ENCODE assay signal across 8 cellular contexts in genomic region chr16:18789515-18789849, GRCh38. TPM values are rescaled to one million over a fixed set of nuclear protein-coding genes. Genes with fewer than 3 reads are reported as not detected.
DNase-seq lines count a peak whose midpoint lies in the region; ATAC-seq, FAIRE-seq and TF ChIP-seq lines count a peak whose summit lies in the region.

No MANE protein-coding gene starts in this region.

- H4K20me1 ChIP-seq in SK-N-SH (ENCODE audit: insufficient read depth) (peaks cover 58% of the 10 kb centered on the region), HepG2 (ENCODE audit: insufficient read depth, low read length) (peaks cover 53% of the 10 kb centered on the region)

- peak overlapping the region; percentile 96 for H3K9ac ChIP-seq in SK-N-SH
- peak overlapping the region; percentile 98 for H3K9ac ChIP-seq in HepG2 (ENCODE audit: insufficient read depth, low read depth, low read length)

- H3K4me3 ChIP-seq in SK-N-SH (ENCODE audit: low read depth in 2 of 2, low read length in 1 of 2): peak overlapping the region; percentile 81 to 91
- peak overlapping the region; percentile 74 to 98 (median 96) for H3K4me3 ChIP-seq in HepG2 (replicated peaks in 1 of 3; ENCODE audit: insufficient read depth in 1 of 3, low read depth in 2 of 3, low read length in 3 of 3)

- intact Hi-C loops in HepG2 (cut with micrococcal nuclease; ENCODE audit: unreplicated experiment): no loop called here

- H3K9me2 ChIP-seq in SK-N-SH: no peaks in the 10 kb centered on the region

- H3K36me3 ChIP-seq in SK-N-SH (replicated peaks in 1 of 2; ENCODE audit: control insufficient read depth in 1 of 2, insufficient read depth in 2 of 2, low read length in 1 of 2) (peaks cover 60 to 77% of the 10 kb centered on the region in 2 experiments), HepG2 (replicated peaks in 1 of 2; ENCODE audit: control insufficient read depth in 1 of 2, insufficient read depth in 2 of 2, low read length in 2 of 2) (peaks cover 38 to 74% of the 10 kb centered on the region in 2 experiments)

- H2AFZ ChIP-seq in SK-N-SH (ENCODE audit: low read depth) (no peak overlapping the region), HepG2 (ENCODE audit: low read length) (no peak overlapping the region)

- TF ChIP-seq RAD21 in SK-N-SH (IDR thresholded peaks at IDR 0.05; ENCODE audit: low read length): no peak
- no peak for TF ChIP-seq RAD21 in HepG2 (CRISPR knock-in tag; IDR thresholded peaks at IDR 0.05)

- H3K27me3 ChIP-seq in SK-N-SH (ENCODE audit: insufficient read depth) (no peaks in the 10 kb centered on the region), HepG2 (ENCODE audit: control insufficient read depth in 1 of 2, insufficient read depth in 2 of 2, low read length in 2 of 2) (peaks cover 0 to 7% of the 10 kb centered on the region in 2 experiments; a peak in 1 of 5 replicates)

- FAIRE-seq in HepG2 (lab: Jason Lieb, UNC): no peak

- H3F3A ChIP-seq in SK-N-SH (replicated peaks; ENCODE audit: insufficient read depth): peaks cover 46% of the 10 kb centered on the region

- in situ Hi-C loops in HepG2 (cut with HindIII; ENCODE audit: extremely low pct_ligation_motif_present, low pct_unique_long_range_greater_than_20kb): no loop called here

- H3K4me2 ChIP-seq in SK-N-SH (peak overlapping the region; percentile 94), HepG2 (ENCODE audit: low read depth, low read length) (peak overlapping the region; percentile 97)

- TF ChIP-seq CTCF in SK-N-SH (IDR thresholded peaks at IDR 0.05) (no peak), HepG2 (CRISPR knock-in tag; IDR thresholded peaks at IDR 0.05) (no peak)

- POLR2A ChIA-PET in SK-N-SH (lab: Yijun Ruan, JAX): interaction anchor here (0.9 to 3.2 kb wide), 3 partner anchors 12 to 29 kb away, joined by 3 to 56 read pairs (median 3); partner anchors contain the start of gene ARL6IP1
- POLR2A ChIA-PET in HepG2 (lab: Yijun Ruan, JAX): interaction anchor here (0.8 to 8.7 kb wide), 16 partner anchors 13 to 1616 kb away, joined by 3 to 545 read pairs (median 5); partner anchors contain the start of genes ARL6IP1, CCP110, COQ7 and SMG1

- H3K9me3 ChIP-seq in SK-N-SH (no peaks in the 10 kb centered on the region), HepG2 (ENCODE audit: low read length) (no peaks in the 10 kb centered on the region)

- CTCF ChIA-PET in SK-N-SH (lab: Yijun Ruan, JAX): interaction anchor here (0.6 to 2.9 kb wide), 5 partner anchors 11 to 297 kb away, joined by 3 to 18 read pairs (median 3); partner anchors contain the start of gene ARL6IP1
- CTCF ChIA-PET in HepG2 (lab: Yijun Ruan, JAX; ENCODE audit: low intra/inter-chr PET ratio, low total read pairs): no interaction called here

- H3K4me1 ChIP-seq in SK-N-SH (ENCODE audit: control insufficient read depth in 1 of 2, insufficient read depth in 2 of 2, low read depth in 1 of 2, low read length in 1 of 2) (peaks cover 17 to 20% of the 10 kb centered on the region in 2 experiments), HepG2 (ENCODE audit: insufficient read depth, low read length) (peaks cover 68% of the 10 kb centered on the region)

- peaks cover 80% of the 10 kb centered on the region for H3K79me2 ChIP-seq in SK-N-SH (ENCODE audit: insufficient read depth)
- H3K79me2 ChIP-seq in HepG2 (ENCODE audit: insufficient read depth, low read length): peaks cover 57% of the 10 kb centered on the region

- ATAC-seq in SK-N-SH treated with all-trans-retinoic acid at 6 μM for 48 hours: no peak
- ATAC-seq in HepG2: no peak
- ATAC-seq in GM19351 (IDR thresholded peaks at IDR 0.05; ENCODE audit: unreplicated experiment): no peak

- no peak for TF ChIP-seq POLR2A in HepG2 (IDR thresholded peaks at IDR 0.05; ENCODE audit: insufficient read depth in 1 of 2, low read depth in 2 of 2, low read length in 2 of 2)

- H3K27ac ChIP-seq in SK-N-SH (ENCODE audit: low read depth in 2 of 2, low read length in 1 of 2): peak overlapping the region; percentile 65 to 86
- H3K27ac ChIP-seq in angular gyrus (ENCODE audit: low read depth, low read length): peak overlapping the region; percentile 20
- H3K27ac ChIP-seq in HepG2 (ENCODE audit: extremely low read length, insufficient read depth, low read length): peak overlapping the region; percentile 78
- peak overlapping the region; percentile 59 for H3K27ac ChIP-seq in temporal lobe (ENCODE audit: low read depth, low read length)

- TF ChIP-seq EP300 in SK-N-SH (IDR thresholded peaks at IDR 0.05; ENCODE audit: borderline replicate concordance in 1 of 2, low read depth in 1 of 2, low read length in 1 of 2) (no peak), HepG2 (IDR thresholded peaks at IDR 0.05; ENCODE audit: low read depth in 2 of 2, low read length in 2 of 2) (no peak), HepG2 (CRISPR knock-in tag; IDR thresholded peaks at IDR 0.05; ENCODE audit: borderline replicate concordance) (no peak)

- 0% methylated on average over 5 of the region's 5 CpGs for WGBS in SK-N-SH (ENCODE audit: low lambda C conversion rate)
- 3% methylated on average over 5 of the region's 5 CpGs for WGBS in HepG2 (ENCODE audit: low lambda C conversion rate)

- BruUV-seq in HepG2 (replicated peaks; lab: Mats Ljungman, UMichigan): TSS peak; percentile 56

- DNase-seq in SK-N-SH (no peak), HepG2 (ENCODE audit: low spot score) (no peak), GM19238 (ENCODE audit: insufficient read length, low spot score) (no peak), HK-2 (ENCODE audit: unreplicated experiment) (no peak)

TF ChIP-seq in SK-N-SH, 30 proteins besides CTCF, POLR2A, EP300 and RAD21 (continues in another document):
- no peak for TF ChIP-seq ELF1 (IDR thresholded peaks at IDR 0.05)

TF ChIP-seq in SK-N-SH treated with all-trans-retinoic acid at 6 μM for 48 hours, 23 proteins besides CTCF, POLR2A, EP300 and RAD21:
- TF ChIP-seq ARNTL (CRISPR knock-in tag; IDR thresholded peaks at IDR 0.05; ENCODE audit: borderline replicate concordance, low read depth) (no peak), ZFP30 (CRISPR knock-in tag; IDR thresholded peaks at IDR 0.05) (no peak)

TF ChIP-seq in HepG2, 621 proteins besides CTCF, POLR2A, EP300 and RAD21 (continues in another document):
- TF ChIP-seq NFE2L1 (CRISPR knock-in tag; IDR thresholded peaks at IDR 0.05; ENCODE audit: borderline replicate concordance) (no peak), ZNF34 (CRISPR knock-in tag; IDR thresholded peaks at IDR 0.05; ENCODE audit: borderline replicate concordance) (no peak)

RNA-seq across cellular contexts. Expression of gene RPS15A, which starts 0.7 kb away (rescaled TPM):
- polyA plus RNA-seq in SK-N-SH (2012; rRNA removed) (6,745 and 7,967 TPM in 2 replicates), HepG2 (2011; rRNA removed) (8,070 and 9,457 TPM in 2 replicates)
- 8,928 and 9,571 TPM in 2 replicates for polyA plus RNA-seq in SK-N-SH (2012; cell fraction: cytosol; rRNA removed)
- 637 and 1,133 TPM in 2 replicates for polyA plus RNA-seq in SK-N-SH (2012; cell fraction: nucleus; rRNA removed)
- total RNA-seq in HepG2 (2016; rRNA removed; fragmentation: Illumina TruSeq; extraction: Trizol) (5,489 and 6,421 TPM in 2 replicates), temporal lobe (882 TPM)
- 8,046 and 9,031 TPM in 2 replicates for total RNA-seq in HepG2 (2016; cell fraction: cytosol; rRNA removed; fragmentation: Illumina TruSeq; extraction: Trizol; ENCODE audit: low read depth)
- total RNA-seq in HepG2 (2016; cell fraction: insoluble cytoplasmic fraction; rRNA removed; fragmentation: Illumina TruSeq; extraction: Trizol): 5,533 and 6,779 TPM in 2 replicates
- total RNA-seq in HepG2 (2016; cell fraction: membrane; rRNA removed; fragmentation: Illumina TruSeq; extraction: Trizol): 15,303 and 15,847 TPM in 2 replicates
- total RNA-seq in HepG2 (2016; cell fraction: nucleus; rRNA removed; fragmentation: Illumina TruSeq; extraction: Trizol): 1,768 and 1,992 TPM in 2 replicates
- 13,484 and 16,402 TPM in 2 replicates for polyA plus RNA-seq in HepG2 (2011; cell fraction: cytosol; rRNA removed)
- 2,439 and 3,146 TPM in 2 replicates for polyA plus RNA-seq in HepG2 (2011; cell fraction: nucleus; rRNA removed)
- polyA plus RNA-seq in HepG2 (2012): 7,540 and 10,455 TPM in 2 replicates
- polyA plus RNA-seq in HepG2 (2016; cell fraction: cytosol; fragmentation: Illumina TruSeq; extraction: Trizol; ENCODE audit: low read depth): 10,067 and 10,790 TPM in 2 replicates
- polyA plus RNA-seq in HepG2 (2016; cell fraction: insoluble cytoplasmic fraction; fragmentation: Illumina TruSeq; extraction: Trizol; ENCODE audit: low read depth): 5,820 and 6,347 TPM in 2 replicates
- 12,932 and 13,350 TPM in 2 replicates for polyA plus RNA-seq in HepG2 (2016; cell fraction: membrane; fragmentation: Illumina TruSeq; extraction: Trizol; ENCODE audit: low read depth)
- 3,080 and 3,274 TPM in 2 replicates for polyA plus RNA-seq in HepG2 (2016; cell fraction: nucleus; fragmentation: Illumina TruSeq; extraction: Trizol; ENCODE audit: insufficient read depth, low read depth)
- 955 and 1,060 TPM in 2 replicates for polyA minus RNA-seq in HepG2 (2011; rRNA and poly(A)+ RNA removed; ENCODE audit: low replicate concordance)
- 550 and 682 TPM in 2 replicates for polyA minus RNA-seq in HepG2 (2011; cell fraction: cytosol; rRNA and poly(A)+ RNA removed)
- 381 and 597 TPM in 2 replicates for polyA minus RNA-seq in HepG2 (2011; cell fraction: nucleus; rRNA and poly(A)+ RNA removed)

RNA-seq across cellular contexts. Expression of gene ARL6IP1, which starts 11.9 kb away (rescaled TPM):
- 95.8 and 104 TPM in 2 replicates for polyA plus RNA-seq in SK-N-SH (2012; rRNA removed)
- polyA plus RNA-seq in SK-N-SH (2012; cell fraction: cytosol; rRNA removed): 135 and 137 TPM in 2 replicates
- polyA plus RNA-seq in SK-N-SH (2012; cell fraction: nucleus; rRNA removed): 27.4 and 48.5 TPM in 2 replicates
- 273 and 373 TPM in 2 replicates for total RNA-seq in HepG2 (2016; rRNA removed; fragmentation: Illumina TruSeq; extraction: Trizol)
- 62.8 and 68.6 TPM in 2 replicates for total RNA-seq in HepG2 (2016; cell fraction: cytosol; rRNA removed; fragmentation: Illumina TruSeq; extraction: Trizol; ENCODE audit: low read depth)
- total RNA-seq in HepG2 (2016; cell fraction: insoluble cytoplasmic fraction; rRNA removed; fragmentation: Illumina TruSeq; extraction: Trizol): 270 and 373 TPM in 2 replicates
- total RNA-seq in HepG2 (2016; cell fraction: membrane; rRNA removed; fragmentation: Illumina TruSeq; extraction: Trizol): 152 and 174 TPM in 2 replicates
- 309 and 367 TPM in 2 replicates for total RNA-seq in HepG2 (2016; cell fraction: nucleus; rRNA removed; fragmentation: Illumina TruSeq; extraction: Trizol)
- 183 and 263 TPM in 2 replicates for polyA plus RNA-seq in HepG2 (2011; rRNA removed)
- 211 and 261 TPM in 2 replicates for polyA plus RNA-seq in HepG2 (2011; cell fraction: cytosol; rRNA removed)
- polyA plus RNA-seq in HepG2 (2011; cell fraction: nucleus; rRNA removed): 71.4 and 76.3 TPM in 2 replicates
- polyA plus RNA-seq in HepG2 (2012): 155 and 252 TPM in 2 replicates
- polyA plus RNA-seq in HepG2 (2016; cell fraction: cytosol; fragmentation: Illumina TruSeq; extraction: Trizol; ENCODE audit: low read depth): 29.0 and 31.7 TPM in 2 replicates
- 231 and 253 TPM in 2 replicates for polyA plus RNA-seq in HepG2 (2016; cell fraction: insoluble cytoplasmic fraction; fragmentation: Illumina TruSeq; extraction: Trizol; ENCODE audit: low read depth)
- polyA plus RNA-seq in HepG2 (2016; cell fraction: membrane; fragmentation: Illumina TruSeq; extraction: Trizol; ENCODE audit: low read depth): 67.0 and 74.0 TPM in 2 replicates
- polyA plus RNA-seq in HepG2 (2016; cell fraction: nucleus; fragmentation: Illumina TruSeq; extraction: Trizol; ENCODE audit: insufficient read depth, low read depth): 404 and 453 TPM in 2 replicates
- polyA minus RNA-seq in HepG2 (2011; rRNA and poly(A)+ RNA removed; ENCODE audit: low replicate concordance): 262 and 330 TPM in 2 replicates
- 199 and 232 TPM in 2 replicates for polyA minus RNA-seq in HepG2 (2011; cell fraction: cytosol; rRNA and poly(A)+ RNA removed)
- polyA minus RNA-seq in HepG2 (2011; cell fraction: nucleus; rRNA and poly(A)+ RNA removed): 155 and 156 TPM in 2 replicates
- total RNA-seq in temporal lobe: 433 TPM

Comparison
In these comparisons a context has a peak if more than half of its experiments do, and no peak if none do; other contexts are left out.
1. H3K27ac ChIP-seq: peak in every context shown above with its lines; median percentile 78 in HepG2; 76 in SK-N-SH; 59 in temporal lobe; 20 in angular gyrus.
2. Of the 25 proteins assayed by ChIP-seq in both HepG2 and SK-N-SH: peak only in HepG2: NFIC; only in SK-N-SH: none; in both: none; in neither: 24.